In the genomic region with DNA sequence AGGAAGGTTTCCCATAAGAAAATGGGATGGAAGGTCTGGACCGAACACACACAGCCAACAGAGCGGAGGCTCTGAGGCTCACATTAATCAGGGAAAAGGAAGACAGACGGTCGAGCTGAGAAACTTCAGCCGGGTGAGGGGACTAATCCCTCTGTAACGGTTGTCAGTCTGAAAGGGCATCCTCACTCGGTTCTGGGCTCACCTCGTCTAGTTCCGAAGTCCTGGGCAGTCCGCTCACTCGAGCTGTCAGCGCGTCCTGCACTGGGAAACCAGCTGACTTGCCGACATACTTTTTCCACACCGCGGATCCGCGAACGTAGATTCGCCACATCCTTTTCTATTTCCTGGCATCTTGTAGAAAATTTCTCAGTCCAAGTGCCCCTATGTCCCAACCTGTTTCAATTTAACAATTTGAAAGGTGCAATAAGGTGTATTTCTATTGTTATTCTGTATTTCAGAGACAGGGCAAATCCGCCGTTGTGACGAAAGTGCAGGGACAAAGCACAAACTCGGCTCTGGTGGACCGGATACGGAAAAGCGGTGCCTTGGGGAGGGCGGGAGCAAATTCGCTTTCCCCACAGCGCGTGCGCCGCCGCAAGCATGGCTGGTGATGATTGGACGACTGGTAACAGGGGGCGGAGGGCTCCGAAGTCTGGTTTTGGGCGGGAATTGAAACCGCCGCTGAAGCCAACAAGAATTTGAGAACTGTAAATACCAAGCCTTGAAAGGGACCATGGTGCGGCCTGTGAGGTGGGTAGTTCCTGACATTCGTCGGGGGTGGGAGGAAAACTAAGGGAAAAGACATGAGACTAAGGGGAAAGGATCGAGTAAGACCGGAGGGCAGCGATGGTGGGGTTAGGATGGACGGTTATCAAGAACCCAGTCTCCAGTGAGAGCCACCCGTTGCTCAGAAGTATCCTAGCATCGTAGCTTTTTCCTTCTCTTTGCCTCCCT, we compare ENCODE assay signal across 1 cellular context.
TF ChIP-seq lines count a peak whose summit lies in the region.

A gene with protein sequence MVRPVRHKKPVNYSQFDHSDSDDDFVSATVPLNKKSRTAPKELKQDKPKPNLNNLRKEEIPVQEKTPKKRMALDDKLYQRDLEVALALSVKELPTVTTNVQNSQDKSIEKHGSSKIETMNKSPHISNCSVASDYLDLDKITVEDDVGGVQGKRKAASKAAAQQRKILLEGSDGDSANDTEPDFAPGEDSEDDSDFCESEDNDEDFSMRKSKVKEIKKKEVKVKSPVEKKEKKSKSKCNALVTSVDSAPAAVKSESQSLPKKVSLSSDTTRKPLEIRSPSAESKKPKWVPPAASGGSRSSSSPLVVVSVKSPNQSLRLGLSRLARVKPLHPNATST (plus strand): TSS at position 684 of the 954 bp plus-strand sequence. CDS start 50 bp downstream, at position 734.

TF ChIP-seq in K562, 482 proteins besides CTCF, POLR2A, EP300 and RAD21 (continued from another document and continues in another):
- TF ChIP-seq ZBTB40 (IDR thresholded peaks at IDR 0.05), result peak; percentile 96
- no peak for TF ChIP-seq ZBTB40 (CRISPR knock-in tag; IDR thresholded peaks at IDR 0.05)
- TF ChIP-seq MXI1 (IDR thresholded peaks at IDR 0.05; ENCODE audit: low read depth, low read length), result peak; percentile 60; the same call in 1 of the 2 replicates
- no peak for TF ChIP-seq ZBTB7A (IDR thresholded peaks at IDR 0.05; ENCODE audit: borderline replicate concordance, control insufficient read depth, low read depth, low read length)
- no peak for TF ChIP-seq ATF7 (IDR thresholded peaks at IDR 0.05)
- TF ChIP-seq ZNF707 (CRISPR knock-in tag; conservative IDR thresholded peaks at IDR 0.05), result no peak
- TF ChIP-seq NR2C2 (CRISPR knock-in tag; IDR thresholded peaks at IDR 0.05), result no peak
- peak; percentile 47; the same call in 1 of the 2 replicates for TF ChIP-seq NR2C2 (tag; IDR thresholded peaks at IDR 0.05)
- TF ChIP-seq, protein P1, sequence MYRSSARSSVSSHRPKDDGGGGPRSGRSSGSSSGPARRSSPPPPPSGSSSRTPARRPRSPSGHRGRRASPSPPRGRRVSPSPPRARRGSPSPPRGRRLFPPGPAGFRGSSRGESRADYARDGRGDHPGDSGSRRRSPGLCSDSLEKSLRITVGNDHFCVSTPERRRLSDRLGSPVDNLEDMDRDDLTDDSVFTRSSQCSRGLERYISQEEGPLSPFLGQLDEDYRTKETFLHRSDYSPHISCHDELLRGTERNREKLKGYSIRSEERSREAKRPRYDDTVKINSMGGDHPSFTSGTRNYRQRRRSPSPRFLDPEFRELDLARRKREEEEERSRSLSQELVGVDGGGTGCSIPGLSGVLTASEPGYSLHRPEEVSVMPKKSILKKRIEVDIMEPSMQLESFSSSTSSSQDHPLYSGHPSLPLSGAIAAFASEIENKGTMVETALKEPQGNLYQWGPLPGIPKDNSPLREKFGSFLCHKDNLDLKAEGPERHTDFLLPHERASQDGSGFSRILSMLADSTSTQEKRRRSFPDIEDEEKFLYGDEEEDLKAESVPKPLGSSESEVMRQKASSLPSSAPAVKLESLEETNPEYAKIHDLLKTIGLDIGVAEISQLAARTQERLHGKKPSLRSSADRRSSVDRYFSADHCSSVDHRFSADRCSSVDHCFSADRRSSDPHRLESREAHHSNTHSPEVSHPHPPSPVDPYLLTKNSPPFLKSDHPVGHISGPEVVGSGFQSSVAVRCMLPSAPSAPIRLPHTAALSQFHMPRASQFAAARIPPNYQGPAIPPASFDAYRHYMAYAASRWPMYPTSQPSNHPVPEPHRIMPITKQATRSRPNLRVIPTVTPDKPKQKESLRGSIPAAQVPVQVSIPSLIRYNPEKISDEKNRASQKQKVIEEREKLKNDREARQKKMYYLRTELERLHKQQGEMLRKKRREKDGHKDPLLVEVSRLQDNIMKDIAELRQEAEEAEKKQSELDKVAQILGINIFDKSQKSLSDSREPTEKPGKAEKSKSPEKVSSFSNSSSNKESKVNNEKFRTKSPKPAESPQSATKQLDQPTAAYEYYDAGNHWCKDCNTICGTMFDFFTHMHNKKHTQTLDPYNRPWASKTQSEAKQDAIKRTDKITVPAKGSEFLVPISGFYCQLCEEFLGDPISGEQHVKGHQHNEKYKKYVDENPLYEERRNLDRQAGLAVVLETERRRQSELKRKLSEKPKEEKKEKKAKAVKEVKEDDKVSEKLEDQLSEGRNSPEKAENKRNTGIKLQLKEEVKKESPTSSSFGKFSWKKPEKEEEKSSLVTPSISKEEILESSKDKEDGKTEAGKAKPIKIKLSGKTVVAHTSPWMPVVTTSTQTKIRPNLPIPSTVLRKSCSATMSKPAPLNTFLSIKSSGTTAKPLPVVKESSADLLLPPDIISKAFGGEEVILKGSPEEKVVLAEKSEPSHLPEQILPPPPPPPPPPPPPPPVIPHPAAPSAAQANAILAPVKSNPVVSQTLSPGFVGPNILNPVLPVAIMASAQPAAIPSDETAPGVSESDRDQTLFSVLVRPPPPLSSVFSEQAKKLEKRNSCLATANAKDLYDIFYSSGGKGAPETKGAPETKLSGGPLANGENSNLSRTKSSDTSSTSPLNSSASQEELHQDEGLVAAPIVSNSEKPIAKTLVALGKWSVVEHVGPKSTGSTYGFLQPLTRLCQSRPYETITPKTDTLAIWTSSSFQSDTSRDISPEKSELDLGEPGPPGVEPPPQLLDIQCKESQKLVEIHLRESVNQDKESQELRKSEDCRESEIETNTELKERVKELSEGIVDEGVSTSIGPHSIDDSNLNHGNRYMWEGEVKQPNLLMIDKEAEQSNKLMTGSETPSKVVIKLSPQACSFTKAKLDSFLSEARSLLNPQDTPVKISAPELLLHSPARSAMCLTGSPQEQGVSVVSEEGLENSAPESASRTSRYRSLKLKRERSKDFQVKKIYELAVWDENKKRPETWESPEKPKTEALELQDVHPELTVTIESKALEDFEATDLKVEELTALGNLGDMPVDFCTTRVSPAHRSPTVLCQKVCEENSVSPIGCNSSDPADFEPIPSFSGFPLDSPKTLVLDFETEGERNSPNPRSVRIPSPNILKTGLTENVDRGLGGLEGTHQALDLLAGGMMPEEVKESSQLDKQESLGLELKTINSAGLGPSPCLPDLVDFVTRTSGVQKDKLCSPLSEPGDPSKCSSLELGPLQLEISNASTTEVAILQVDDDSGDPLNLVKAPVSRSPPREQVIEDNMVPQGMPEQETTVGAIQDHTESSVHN (IDR thresholded peaks at IDR 0.05; ENCODE audit: borderline replicate concordance in 1 of 2, low read depth in 1 of 2), result no peak
- TF ChIP-seq, protein P2, sequence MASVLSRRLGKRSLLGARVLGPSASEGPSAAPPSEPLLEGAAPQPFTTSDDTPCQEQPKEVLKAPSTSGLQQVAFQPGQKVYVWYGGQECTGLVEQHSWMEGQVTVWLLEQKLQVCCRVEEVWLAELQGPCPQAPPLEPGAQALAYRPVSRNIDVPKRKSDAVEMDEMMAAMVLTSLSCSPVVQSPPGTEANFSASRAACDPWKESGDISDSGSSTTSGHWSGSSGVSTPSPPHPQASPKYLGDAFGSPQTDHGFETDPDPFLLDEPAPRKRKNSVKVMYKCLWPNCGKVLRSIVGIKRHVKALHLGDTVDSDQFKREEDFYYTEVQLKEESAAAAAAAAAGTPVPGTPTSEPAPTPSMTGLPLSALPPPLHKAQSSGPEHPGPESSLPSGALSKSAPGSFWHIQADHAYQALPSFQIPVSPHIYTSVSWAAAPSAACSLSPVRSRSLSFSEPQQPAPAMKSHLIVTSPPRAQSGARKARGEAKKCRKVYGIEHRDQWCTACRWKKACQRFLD (CRISPR knock-in tag; IDR thresholded peaks at IDR 0.05), result peak; percentile 89
- TF ChIP-seq, protein P3, sequence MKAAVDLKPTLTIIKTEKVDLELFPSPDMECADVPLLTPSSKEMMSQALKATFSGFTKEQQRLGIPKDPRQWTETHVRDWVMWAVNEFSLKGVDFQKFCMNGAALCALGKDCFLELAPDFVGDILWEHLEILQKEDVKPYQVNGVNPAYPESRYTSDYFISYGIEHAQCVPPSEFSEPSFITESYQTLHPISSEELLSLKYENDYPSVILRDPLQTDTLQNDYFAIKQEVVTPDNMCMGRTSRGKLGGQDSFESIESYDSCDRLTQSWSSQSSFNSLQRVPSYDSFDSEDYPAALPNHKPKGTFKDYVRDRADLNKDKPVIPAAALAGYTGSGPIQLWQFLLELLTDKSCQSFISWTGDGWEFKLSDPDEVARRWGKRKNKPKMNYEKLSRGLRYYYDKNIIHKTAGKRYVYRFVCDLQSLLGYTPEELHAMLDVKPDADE (conservative IDR thresholded peaks at IDR 0.05; ENCODE audit: control insufficient read depth, low read depth, low read length), result no peak; the same call in 1 of the 2 replicates
- TF ChIP-seq TCFL5 (CRISPR knock-in tag; conservative IDR thresholded peaks at IDR 0.05), result no peak
- TF ChIP-seq RBFOX2 (IDR thresholded peaks at IDR 0.05; ENCODE audit: low read depth, low read length), result peak; percentile 69
- TF ChIP-seq ZNF57 (CRISPR knock-in tag; IDR thresholded peaks at IDR 0.05), result no peak
- peak; percentile 88 for TF ChIP-seq GABPB1 (CRISPR knock-in tag; IDR thresholded peaks at IDR 0.05)
- peak; percentile 86 for TF ChIP-seq NFIC (IDR thresholded peaks at IDR 0.05)
- TF ChIP-seq, protein P4, sequence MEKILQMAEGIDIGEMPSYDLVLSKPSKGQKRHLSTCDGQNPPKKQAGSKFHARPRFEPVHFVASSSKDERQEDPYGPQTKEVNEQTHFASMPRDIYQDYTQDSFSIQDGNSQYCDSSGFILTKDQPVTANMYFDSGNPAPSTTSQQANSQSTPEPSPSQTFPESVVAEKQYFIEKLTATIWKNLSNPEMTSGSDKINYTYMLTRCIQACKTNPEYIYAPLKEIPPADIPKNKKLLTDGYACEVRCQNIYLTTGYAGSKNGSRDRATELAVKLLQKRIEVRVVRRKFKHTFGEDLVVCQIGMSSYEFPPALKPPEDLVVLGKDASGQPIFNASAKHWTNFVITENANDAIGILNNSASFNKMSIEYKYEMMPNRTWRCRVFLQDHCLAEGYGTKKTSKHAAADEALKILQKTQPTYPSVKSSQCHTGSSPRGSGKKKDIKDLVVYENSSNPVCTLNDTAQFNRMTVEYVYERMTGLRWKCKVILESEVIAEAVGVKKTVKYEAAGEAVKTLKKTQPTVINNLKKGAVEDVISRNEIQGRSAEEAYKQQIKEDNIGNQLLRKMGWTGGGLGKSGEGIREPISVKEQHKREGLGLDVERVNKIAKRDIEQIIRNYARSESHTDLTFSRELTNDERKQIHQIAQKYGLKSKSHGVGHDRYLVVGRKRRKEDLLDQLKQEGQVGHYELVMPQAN (IDR thresholded peaks at IDR 0.05; ENCODE audit: borderline replicate concordance), result peak; percentile 91
- TF ChIP-seq ZNF311 (CRISPR knock-in tag; IDR thresholded peaks at IDR 0.05), result no peak
- no peak for TF ChIP-seq ZNF263 (CRISPR knock-in tag; IDR thresholded peaks at IDR 0.05; ENCODE audit: borderline replicate concordance)
- TF ChIP-seq ATF1 (CRISPR knock-in tag; IDR thresholded peaks at IDR 0.05), result no peak
- peak; percentile 88 for TF ChIP-seq ATF1 (tag; IDR thresholded peaks at IDR 0.05)
- TF ChIP-seq SIN3A (IDR thresholded peaks at IDR 0.05; ENCODE audit: borderline replicate concordance in 2 of 2, control insufficient read depth in 1 of 2, low read depth in 2 of 2, low read length in 2 of 2), result peak; percentile 98 to 99
